ENCODE assay signal across 28 cellular contexts in genomic region chr14:43359317-43359716, GRCh38.
DNase-seq lines count a peak whose midpoint lies in the region; ATAC-seq, FAIRE-seq and TF ChIP-seq lines count a peak whose summit lies in the region.
"Had no signal": no experiment of that assay in that cellular context is flagged by ENCODE, and none has a peak within 500 bp of the region (broad histone marks: within the 10 kb centered on the region; RNA-seq: fewer than 3 reads in every experiment).

No MANE protein-coding gene starts in this region.

- H3K27ac ChIP-seq in PC-3 (ENCODE audit: low read length) (no peak overlapping the region), neuronal stem cell (replicated peaks; ENCODE audit: low read length) (no peak overlapping the region), OCI-LY7 (ENCODE audit: low read depth, low read length, poor library complexity, severe bottlenecking) (no peak overlapping the region)
- H3K27ac ChIP-seq: HL-60, SJCRH30 had no signal

- POLR2A ChIA-PET in PC-3 (lab: Charles Lee; ENCODE audit: unreplicated experiment) (no interaction called here), OCI-LY7 (lab: Charles Lee) (no interaction called here)

- BruUV-seq in PC-3 (replicated peaks; lab: Mats Ljungman, UMichigan) (no TSS peak), OCI-LY7 (replicated peaks; lab: Mats Ljungman, UMichigan) (no TSS peak)

- H3K36me3 ChIP-seq in PC-3 (ENCODE audit: low read depth, low read length) (no peaks in the 10 kb centered on the region), neuronal stem cell (replicated peaks in 1 of 2; ENCODE audit: control insufficient read depth in 2 of 2, insufficient read depth in 2 of 2, low read length in 2 of 2) (no peaks in the 10 kb centered on the region), OCI-LY7 (ENCODE audit: insufficient read depth, low read length) (no peaks in the 10 kb centered on the region)
- H3K36me3 ChIP-seq: BE2C, SJCRH30 had no signal

- H3K79me1 ChIP-seq in neuronal stem cell (ENCODE audit: low read depth, low read length), result no peaks in the 10 kb centered on the region

- no peak overlapping the region for H3K14ac ChIP-seq in neuronal stem cell (ENCODE audit: low read length)

- H3K9ac ChIP-seq in PC-3 (ENCODE audit: low read length), result no peak overlapping the region
- H3K9ac ChIP-seq in neuronal stem cell (ENCODE audit: low read depth, low read length, poor library complexity), result peak overlapping the region; percentile 30

- TF ChIP-seq CTCF in PC-3 (conservative IDR thresholded peaks at IDR 0.05; ENCODE audit: low read depth, low read length), result no peak
- no peak for TF ChIP-seq CTCF in OCI-LY7 (conservative IDR thresholded peaks at IDR 0.05; ENCODE audit: low read length)

- H3K4me3 ChIP-seq in PC-3 (ENCODE audit: low read length) (no peak overlapping the region), neuronal stem cell (ENCODE audit: low read length in 2 of 2) (peak overlapping the region in 1 of 2 donors; percentile 29), OCI-LY7 (ENCODE audit: low read depth, low read length, poor library complexity, severe bottlenecking) (no peak overlapping the region)
- H3K4me3 ChIP-seq: GM12878, SJCRH30 had no signal

- no peak overlapping the region for H2BK15ac ChIP-seq in neuronal stem cell (ENCODE audit: low read length)

- H3K4me1 ChIP-seq in PC-3 (ENCODE audit: insufficient read depth, low read length) (no peaks in the 10 kb centered on the region), neuronal stem cell (ENCODE audit: control insufficient read depth in 2 of 2, insufficient read depth in 1 of 2, low read depth in 1 of 2, low read length in 2 of 2) (no peaks in the 10 kb centered on the region), OCI-LY7 (ENCODE audit: insufficient read depth, low read length, poor library complexity, severe bottlenecking) (no peaks in the 10 kb centered on the region)
- H3K4me1 ChIP-seq: BE2C, SJCRH30 had no signal

- H3K18ac ChIP-seq in neuronal stem cell (ENCODE audit: low read length), result peak overlapping the region; percentile 44

- FAIRE-seq in urothelium cell line (lab: Jason Lieb, UNC), result peak; percentile 17
- FAIRE-seq: GM12878 had no signal

- DNase-seq in NCI-H748 (lab: John Stamatoyannopoulos, UW; ENCODE audit: unreplicated experiment) (peak; percentile 38), NCI-H748 treated with DMSO at 0.1 percent for 48 hours (lab: John Stamatoyannopoulos, UW) (no peak), PC-3 (no peak), neuronal stem cell (ENCODE audit: low spot score) (no peak), urothelium cell line (ENCODE audit: low spot score) (no peak), G401 (ENCODE audit: low spot score) (no peak), left lobe of liver (ENCODE audit: low spot score) (no peak), OCI-LY7 (ENCODE audit: low spot score) (no peak)
- DNase-seq: 8988T; ACHN; BE2C; Calu3; CD8-positive, alpha-beta memory T cell; GOT3; NCI-H1092; NCI-H1417 treated with DMSO at 0.1 percent for 48 hours; NCI-H1694 treated with DMSO at 0.1 percent for 48 hours; NCI-H2171 treated with DMSO at 0.1 percent for 48 hours; NCI-H345; NCI-H510A treated with DMSO at 0.1 percent for 48 hours; NCI-H82; OCI-M1 had no signal

- H3K27me3 ChIP-seq in PC-3 (ENCODE audit: low read length) (no peaks in the 10 kb centered on the region), neuronal stem cell (ENCODE audit: control insufficient read depth in 3 of 3, insufficient read depth in 3 of 3, low read depth in 1 of 3, low read length in 3 of 3) (no peaks in the 10 kb centered on the region)
- H3K27me3 ChIP-seq: BE2C, SJCRH30 had no signal

- WGBS in neuronal stem cell (ENCODE audit: extremely low coverage in 2 of 2, insufficient read length in 2 of 2, insufficient replicate concordance in 1 of 2), 2 donors, result no CpG with 5 or more reads among the region's 4 CpGs

- peak overlapping the region; percentile 23 for H3K4ac ChIP-seq in neuronal stem cell (ENCODE audit: low read length)

- H3K9me3 ChIP-seq in PC-3 (ENCODE audit: low read length) (no peaks in the 10 kb centered on the region), neuronal stem cell (replicated peaks in 1 of 2; ENCODE audit: control insufficient read depth in 2 of 2, insufficient read depth in 1 of 2, low read depth in 1 of 2, low read length in 2 of 2) (no peaks in the 10 kb centered on the region), OCI-LY7 (ENCODE audit: low read length) (no peaks in the 10 kb centered on the region)
- H3K9me3 ChIP-seq: BE2C, SJCRH30 had no signal

- ATAC-seq in PC-3, result 0 out of 2 replicates have a peak, but pooled peaks have one; percentile 13
- ATAC-seq in left lobe of liver, result no peak
- ATAC-seq: GM12878, HCT116, Right ventricle myocardium inferior, SK-N-SH treated with all-trans-retinoic acid at 6 μM for 48 hours had no signal

- H2BK5ac ChIP-seq in neuronal stem cell (ENCODE audit: low read length), result no peak overlapping the region

- H2BK120ac ChIP-seq in neuronal stem cell (ENCODE audit: low read depth, low read length), result no peak overlapping the region

- CTCF ChIA-PET in PC-3 (lab: Charles Lee), result no interaction called here
- CTCF ChIA-PET in OCI-LY7 (lab: Charles Lee; ENCODE audit: unreplicated experiment), result no interaction called here

- H2BK12ac ChIP-seq in neuronal stem cell (ENCODE audit: low read length), result no peak overlapping the region

- no peaks in the 10 kb centered on the region for H3K9me2 ChIP-seq in PC-3 (replicated peaks; ENCODE audit: low read length)
- no peaks in the 10 kb centered on the region for H3K9me2 ChIP-seq in OCI-LY7 (ENCODE audit: insufficient read depth, low read length)

- H4K20me1 ChIP-seq in PC-3 (ENCODE audit: low read length) (no peaks in the 10 kb centered on the region), OCI-LY7 (ENCODE audit: insufficient read depth, low read length) (no peaks in the 10 kb centered on the region)

- H2AK5ac ChIP-seq in neuronal stem cell (ENCODE audit: low read depth, low read length), result peak overlapping the region; percentile 37

- no peaks in the 10 kb centered on the region for H3K79me2 ChIP-seq in PC-3 (ENCODE audit: low read length)
- H3K79me2 ChIP-seq in OCI-LY7 (ENCODE audit: insufficient read depth, low read depth, low read length), result no peaks in the 10 kb centered on the region

- intact Hi-C loops in PC-3 (cut with micrococcal nuclease), result no loop called here
- intact Hi-C loops in OCI-LY7 (cut with micrococcal nuclease; ENCODE audit: unreplicated experiment), result no loop called here

- H3K4me2 ChIP-seq in PC-3 (ENCODE audit: low read length) (no peak overlapping the region), neuronal stem cell (ENCODE audit: insufficient read depth, low read length, poor library complexity, severe bottlenecking) (no peak overlapping the region), OCI-LY7 (ENCODE audit: low read length) (no peak overlapping the region)

- no peak overlapping the region for H4K91ac ChIP-seq in neuronal stem cell (ENCODE audit: low read depth, low read length, poor library complexity)

- H3F3A ChIP-seq in PC-3 (ENCODE audit: low read length, unreplicated experiment), result no peaks in the 10 kb centered on the region

- in situ Hi-C loops in G401 (cut with HindIII; ENCODE audit: low sequenced_read_pairs), result no loop called here

- peak overlapping the region; percentile 72 for H4K8ac ChIP-seq in neuronal stem cell (ENCODE audit: low read depth, low read length)

- H2AFZ ChIP-seq in PC-3 (ENCODE audit: low read length) (no peak overlapping the region), neuronal stem cell (ENCODE audit: low read length) (no peak overlapping the region), OCI-LY7 (ENCODE audit: low read length) (no peak overlapping the region)

- H3K23ac ChIP-seq in neuronal stem cell (ENCODE audit: low read depth, low read length, poor library complexity), result no peak overlapping the region
